8 cellular contexts compared by ENCODE assay signal in the genomic region with DNA sequence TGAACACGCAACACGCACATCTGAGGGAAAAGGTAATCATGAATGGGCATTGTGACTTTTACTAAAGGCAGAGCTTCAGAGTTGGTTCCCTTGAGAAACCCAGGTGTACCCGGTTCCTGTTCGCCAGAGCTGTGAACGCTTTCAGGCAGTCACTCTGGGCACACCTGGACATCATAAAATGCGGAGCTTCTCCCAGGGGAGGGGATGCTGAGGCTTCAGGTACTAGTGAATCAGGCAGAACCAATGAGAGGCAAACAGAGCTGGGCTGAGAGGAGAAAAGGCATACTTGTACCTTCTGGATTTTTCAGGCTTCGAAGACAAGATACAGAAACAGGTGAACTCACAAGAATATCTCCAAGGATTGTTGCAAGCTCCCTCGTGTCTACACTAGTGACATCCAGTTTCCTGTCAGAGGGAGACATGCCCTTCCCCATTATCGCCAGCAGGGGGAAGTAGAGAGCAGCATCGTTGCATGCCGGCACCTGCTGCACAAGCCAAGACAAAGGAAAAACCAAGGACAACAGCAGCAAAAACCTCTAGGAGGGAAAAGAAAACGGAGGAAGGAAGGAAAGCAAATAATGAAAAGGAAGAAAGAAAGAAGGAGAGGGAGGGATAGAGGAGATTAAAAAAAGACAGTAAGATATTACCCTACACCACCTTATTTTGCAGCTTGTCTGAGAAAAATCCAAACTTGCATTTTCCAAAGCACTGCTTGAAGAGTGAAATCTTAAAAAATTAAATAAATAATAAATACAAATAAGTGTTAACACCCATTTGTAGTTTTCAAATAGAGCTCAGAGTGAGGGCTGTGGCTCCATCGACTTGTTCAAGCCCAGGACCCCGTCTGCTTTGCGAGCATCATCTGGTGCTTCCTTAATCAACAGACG. TPM values are rescaled to one million over a fixed set of nuclear protein-coding genes. Genes with fewer than 3 reads are reported as not detected.
A peak's percentile ranks its signal among the peaks of the same experiment; 100 is the strongest.
DNase-seq lines count a peak whose midpoint lies in the region; FAIRE-seq and TF ChIP-seq lines count a peak whose summit lies in the region.

No MANE protein-coding gene starts in this region.

- DNase-seq in Ammon's horn (ENCODE audit: low spot score), result peak; percentile 91
- peak; percentile 68 for DNase-seq in GM19239 (ENCODE audit: insufficient read length, low spot score)
- peak; percentile 74 for DNase-seq in LoVo (ENCODE audit: low spot score)
- peak; percentile 8 for DNase-seq in SHP77 treated with DMSO at 0.1 percent for 48 hours (lab: John Stamatoyannopoulos, UW)
- peak; percentile 63 for DNase-seq in activated T-helper 2 cell treated with anti-CD3 and anti-CD28 coated beads, Interferon-gamma antibody, Interleukin-2, Interleukin-4, amounts not matched to agents 10 μg/mL and 5 μg/mL and 100 μg/mL, durations not matched to agents 14 hours and 24 hours and 36 hours (ENCODE audit: low spot score)
- peak; percentile 55 for DNase-seq in foreskin melanocyte
- DNase-seq in osteoblast (ENCODE audit: insufficient read length, low spot score, missing footprints), result peak; percentile 89
- peak; percentile 70 to 76 for DNase-seq in thyroid gland

- no peak overlapping the region for H2AFZ ChIP-seq in osteoblast (ENCODE audit: low read length)

- H3K79me2 ChIP-seq in osteoblast (ENCODE audit: insufficient read depth, low read length), result no peaks in the 10 kb centered on the region

- no peaks in the 10 kb centered on the region for H3K36me3 Mint-ChIP-seq in activated T-helper 2 cell treated with anti-CD3 and anti-CD28 coated beads, Interferon-gamma antibody, Interleukin-2, Interleukin-4, amounts not matched to agents 10 μg/mL and 5 μg/mL and 100 μg/mL, durations not matched to agents 14 hours and 24 hours and 36 hours (ENCODE audit: low read depth)

- no peak overlapping the region for H3K4me3 Mint-ChIP-seq in activated T-helper 2 cell treated with anti-CD3 and anti-CD28 coated beads, Interferon-gamma antibody, Interleukin-2, Interleukin-4, amounts not matched to agents 10 μg/mL and 5 μg/mL and 100 μg/mL, durations not matched to agents 14 hours and 24 hours and 36 hours (ENCODE audit: low read depth)

- H3K36me3 ChIP-seq in osteoblast (ENCODE audit: insufficient read depth, low read length), result no peaks in the 10 kb centered on the region
- H3K36me3 ChIP-seq in thyroid gland, result no peaks in the 10 kb centered on the region

- H3K9me3 ChIP-seq in osteoblast (ENCODE audit: low read depth, low read length), result no peaks in the 10 kb centered on the region
- no peaks in the 10 kb centered on the region for H3K9me3 ChIP-seq in thyroid gland

- peaks cover 6% of the 10 kb centered on the region for H3K4me1 ChIP-seq in osteoblast (ENCODE audit: insufficient read depth, low read length)
- H3K4me1 ChIP-seq in thyroid gland, result peaks cover 3 to 9% of the 10 kb centered on the region in 2 donors

- no peak overlapping the region for H3K27ac ChIP-seq in osteoblast (ENCODE audit: low read depth, low read length)
- H3K27ac ChIP-seq in thyroid gland, result no peak overlapping the region

- H3K4me1 Mint-ChIP-seq in activated T-helper 2 cell treated with anti-CD3 and anti-CD28 coated beads, Interferon-gamma antibody, Interleukin-2, Interleukin-4, amounts not matched to agents 10 μg/mL and 5 μg/mL and 100 μg/mL, durations not matched to agents 14 hours and 24 hours and 36 hours (ENCODE audit: low read depth), result peaks cover 13% of the 10 kb centered on the region

- H4K20me1 ChIP-seq in osteoblast (ENCODE audit: insufficient read depth, low read length), result no peaks in the 10 kb centered on the region

- H3K27ac Mint-ChIP-seq in activated T-helper 2 cell treated with anti-CD3 and anti-CD28 coated beads, Interferon-gamma antibody, Interleukin-2, Interleukin-4, amounts not matched to agents 10 μg/mL and 5 μg/mL and 100 μg/mL, durations not matched to agents 14 hours and 24 hours and 36 hours, result no peak overlapping the region

- TF ChIP-seq POLR2A in thyroid gland (IDR thresholded peaks at IDR 0.05), result no peak

- 35 to 40% methylated on average over 16 of the region's 16 CpGs for WGBS in thyroid gland, 2 donors

- no peaks in the 10 kb centered on the region for H3K9me3 Mint-ChIP-seq in activated T-helper 2 cell treated with anti-CD3 and anti-CD28 coated beads, Interferon-gamma antibody, Interleukin-2, Interleukin-4, amounts not matched to agents 10 μg/mL and 5 μg/mL and 100 μg/mL, durations not matched to agents 14 hours and 24 hours and 36 hours

- intact Hi-C loops in activated T-helper 2 cell treated with anti-CD3 and anti-CD28 coated beads, Interferon-gamma antibody, Interleukin-2, Interleukin-4, amounts not matched to agents 10 μg/mL and 5 μg/mL and 100 μg/mL, durations not matched to agents 14 hours and 24 hours and 36 hours (cut with micrococcal nuclease), result loop anchor here (1.0 to 10.0 kb wide), 3 partner anchors 80 to 206 kb away; partner anchors contain the start of gene EIF4A2
- intact Hi-C loops in thyroid gland (cut with DNase I), result loop anchor here (5.0 to 10.0 kb wide), 2 partner anchors 140 to 207 kb away; no protein-coding TSS in a partner anchor

- TF ChIP-seq CTCF in osteoblast (IDR thresholded peaks at IDR 0.05; ENCODE audit: extremely low read depth, low read depth, low read length) (peak; percentile 99), thyroid gland (IDR thresholded peaks at IDR 0.05) (peak; percentile 81 to 95 (median 88))

- FAIRE-seq in GM19239 (lab: Jason Lieb, UNC), result peak; percentile 93

- H3K27me3 ChIP-seq in osteoblast (ENCODE audit: insufficient read depth, low read length) (peaks cover 26% of the 10 kb centered on the region), thyroid gland (no peaks in the 10 kb centered on the region)

- H3K4me2 ChIP-seq in osteoblast (ENCODE audit: insufficient read depth, low read length), result no peak overlapping the region

- H3K27me3 Mint-ChIP-seq in activated T-helper 2 cell treated with anti-CD3 and anti-CD28 coated beads, Interferon-gamma antibody, Interleukin-2, Interleukin-4, amounts not matched to agents 10 μg/mL and 5 μg/mL and 100 μg/mL, durations not matched to agents 14 hours and 24 hours and 36 hours (ENCODE audit: low read depth), result peaks cover 40% of the 10 kb centered on the region

- H3K4me3 ChIP-seq in osteoblast (ENCODE audit: insufficient read depth, low read length), result no peak overlapping the region
- H3K4me3 ChIP-seq in thyroid gland (replicated peaks in 1 of 3), result no peak overlapping the region

RNA-seq across cellular contexts. Expression of gene AHSG, which starts 2.0 kb away (rescaled TPM):
- total RNA-seq in activated T-helper 2 cell treated with anti-CD3 and anti-CD28 coated beads, Interferon-gamma antibody, Interleukin-2, Interleukin-4, amounts not matched to agents 10 μg/mL and 5 μg/mL and 100 μg/mL, durations not matched to agents 14 hours and 24 hours and 36 hours, result not detected in 2 replicates
- not detected in 2 replicates for total RNA-seq in osteoblast
- total RNA-seq in thyroid gland, result not detected

RNA-seq across cellular contexts. Expression of gene FETUB, which starts 25.4 kb away (rescaled TPM):
- not detected in 2 replicates for total RNA-seq in activated T-helper 2 cell treated with anti-CD3 and anti-CD28 coated beads, Interferon-gamma antibody, Interleukin-2, Interleukin-4, amounts not matched to agents 10 μg/mL and 5 μg/mL and 100 μg/mL, durations not matched to agents 14 hours and 24 hours and 36 hours
- total RNA-seq in osteoblast (not detected in 2 replicates), thyroid gland (not detected)

RNA-seq across cellular contexts. Expression of gene DNAJB11, which starts 44.3 kb away (rescaled TPM):
- 66.3 and 72.8 TPM in 2 replicates for total RNA-seq in activated T-helper 2 cell treated with anti-CD3 and anti-CD28 coated beads, Interferon-gamma antibody, Interleukin-2, Interleukin-4, amounts not matched to agents 10 μg/mL and 5 μg/mL and 100 μg/mL, durations not matched to agents 14 hours and 24 hours and 36 hours
- 33.9 and 35.8 TPM in 2 replicates for total RNA-seq in osteoblast
- total RNA-seq in thyroid gland, result 100 to 1,000 TPM in 2 of 4 donors, 10 to 100 TPM in 2; 61.4 to 156 (median 108) TPM

RNA-seq across cellular contexts. Expression of gene TBCCD1, which starts 47.7 kb away (rescaled TPM):
- total RNA-seq in activated T-helper 2 cell treated with anti-CD3 and anti-CD28 coated beads, Interferon-gamma antibody, Interleukin-2, Interleukin-4, amounts not matched to agents 10 μg/mL and 5 μg/mL and 100 μg/mL, durations not matched to agents 14 hours and 24 hours and 36 hours, result 17.5 and 17.7 TPM in 2 replicates
- 15.6 and 20.0 TPM in 2 replicates for total RNA-seq in osteoblast
- 10 to 100 TPM; 20.8 to 24.3 (median 21.6) TPM for total RNA-seq in thyroid gland

RNA-seq across cellular contexts. Expression of gene HRG, which starts 51.0 kb away (rescaled TPM):
- not detected in 2 replicates for total RNA-seq in activated T-helper 2 cell treated with anti-CD3 and anti-CD28 coated beads, Interferon-gamma antibody, Interleukin-2, Interleukin-4, amounts not matched to agents 10 μg/mL and 5 μg/mL and 100 μg/mL, durations not matched to agents 14 hours and 24 hours and 36 hours
- total RNA-seq in osteoblast (not detected in 2 replicates), thyroid gland (under 1 TPM in 1 of 4 donors, not detected in 3; 0.34 TPM)

Comparison
In these comparisons a context has a peak if more than half of its experiments do, and no peak if none do; other contexts are left out.
1. DNase-seq: peak in every context shown above with its lines; median percentile 91 in Ammon's horn; 89 in osteoblast; 74 in LoVo; 73 in thyroid gland; 68 in GM19239; 63 in activated T-helper 2 cell treated with anti-CD3 and anti-CD28 coated beads, Interferon-gamma antibody, Interleukin-2, Interleukin-4, amounts not matched to agents 10 μg/mL and 5 μg/mL and 100 μg/mL, durations not matched to agents 14 hours and 24 hours and 36 hours; 55 in foreskin melanocyte; 8 in SHP77 treated with DMSO at 0.1 percent for 48 hours.